Comparison of ENCODE assay signal across 31 cellular contexts in genomic region chr2:36540986-36541750, GRCh38. TPM values are rescaled to one million over a fixed set of nuclear protein-coding genes. Genes with fewer than 3 reads are reported as not detected.
DNase-seq lines count a peak whose midpoint lies in the region; ATAC-seq, FAIRE-seq and TF ChIP-seq lines count a peak whose summit lies in the region.
"Had no signal": no experiment of that assay in that cellular context is flagged by ENCODE, and none has a peak within 500 bp of the region (broad histone marks: within the 10 kb centered on the region; RNA-seq: fewer than 3 reads in every experiment).

No MANE protein-coding gene starts in this region.

- H3K27ac ChIP-seq in HepG2 (ENCODE audit: extremely low read length, insufficient read depth, low read length) (no peak overlapping the region), right lobe of liver (peak overlapping the region in 1 of 3 donors; percentile 29), psoas muscle (peak overlapping the region; percentile 50), uterus (peak overlapping the region; percentile 0 to 36), lower lobe of right lung (no peak overlapping the region), RWPE1 (no peak overlapping the region)
- H3K27ac ChIP-seq: body of pancreas, HL-60, prostate gland, SK-N-MC had no signal

- no peaks in the 10 kb centered on the region for H3K27me3 Mint-ChIP-seq in dendritic cell treated with granulocyte-macrophage colony-stimulating factor and Interleukin-4, amounts not matched to agents 40 ng/mL and 50 ng/mL, for 4 days
- H3K27me3 Mint-ChIP-seq: activated B cell treated with CpG ODN at 0.5 μM for 24 hours; stimulated activated naive B cell treated with anti-CD40 and anti-IgM and Interleukin-4, amounts not matched to agents 10 μg/mL and 1 μg/mL and 100 μg/mL, for 72 hours had no signal

- intact Hi-C loops in HepG2 (cut with micrococcal nuclease; ENCODE audit: unreplicated experiment) (no loop called here), right lobe of liver (cut with DNase I) (no loop called here), psoas muscle (cut with DNase I) (no loop called here), uterus (cut with DNase I; ENCODE audit: low total_unique reads) (no loop called here), lower lobe of right lung (cut with DNase I) (no loop called here)
- intact Hi-C loops in dendritic cell treated with granulocyte-macrophage colony-stimulating factor and Interleukin-4, amounts not matched to agents 40 ng/mL and 50 ng/mL, for 4 days (cut with micrococcal nuclease): no loop called here

- no peak overlapping the region for H3K4me2 ChIP-seq in HepG2 (ENCODE audit: low read depth, low read length)

- peak overlapping the region; percentile 41 for H3K27ac Mint-ChIP-seq in dendritic cell treated with granulocyte-macrophage colony-stimulating factor and Interleukin-4, amounts not matched to agents 40 ng/mL and 50 ng/mL, for 4 days
- H3K27ac Mint-ChIP-seq: activated B cell treated with CpG ODN at 0.5 μM for 24 hours; stimulated activated naive B cell treated with anti-CD40 and anti-IgM and Interleukin-4, amounts not matched to agents 10 μg/mL and 1 μg/mL and 100 μg/mL, for 72 hours; T-helper 1 cell treated with Interleukin-12 subunit alpha and Interleukin-12 subunit beta and Interleukin-4 antibody, amounts not matched to agents 30 μg/mL and 1 μg/mL, for 36 hours had no signal

- BruUV-seq in HepG2 (replicated peaks; lab: Mats Ljungman, UMichigan): no TSS peak

- H4K20me1 ChIP-seq in HepG2 (ENCODE audit: insufficient read depth, low read length): no peaks in the 10 kb centered on the region

- CTCF ChIA-PET in HepG2 (lab: Yijun Ruan, JAX; ENCODE audit: low intra/inter-chr PET ratio, low total read pairs) (no interaction called here), RWPE1 (lab: Yijun Ruan, JAX) (interaction anchor here (0.6 kb wide), 1 partner anchor 1324 kb away, joined by 5 read pairs; no protein-coding TSS in a partner anchor)

- DNase-seq in HepG2 (ENCODE audit: low spot score): no peak
- no peak for DNase-seq in right lobe of liver
- no peak for DNase-seq in psoas muscle
- no peak for DNase-seq in uterus
- no peak for DNase-seq in lower lobe of right lung
- DNase-seq in activated CD4-positive, CD25-positive, alpha-beta regulatory T cell (lab: John Stamatoyannopoulos, UW): no peak
- DNase-seq in RWPE1 (ENCODE audit: low spot score): no peak
- DNase-seq: ACHN; activated B cell treated with CpG ODN at 0.5 μM for 24 hours; activated CD4-positive, alpha-beta T cell treated with anti-CD3 and anti-CD28 coated beads, Interleukin-2, amount 50 U/mL, for 4 hours; activated naive CD4-positive, alpha-beta T cell treated with Interleukin-2 at 50 U/mL for 16 hours; activated T-cell treated with anti-CD3 and anti-CD28 coated beads, Interleukin-2, amount 50 U/mL, for 48 hours; body of pancreas; CD8-positive, alpha-beta memory T cell; cerebellar nuclear complex; glutamatergic neuron; H9; Karpas-422; left ventricle myocardium superior; NCI-H1417; NCI-H2029; NCI-H510A treated with DMSO at 0.1 percent for 48 hours; OCI-M1; stimulated activated naive B cell treated with anti-CD40 and anti-IgM and Interleukin-4, amounts not matched to agents 10 μg/mL and 1 μg/mL and 100 μg/mL, for 72 hours had no signal

- no peaks in the 10 kb centered on the region for H3K9me3 Mint-ChIP-seq in dendritic cell treated with granulocyte-macrophage colony-stimulating factor and Interleukin-4, amounts not matched to agents 40 ng/mL and 50 ng/mL, for 4 days
- H3K9me3 Mint-ChIP-seq: activated B cell treated with CpG ODN at 0.5 μM for 24 hours; CD8-positive, alpha-beta memory T cell; H9; mesothelial cell of epicardium; stimulated activated naive B cell treated with anti-CD40 and anti-IgM and Interleukin-4, amounts not matched to agents 10 μg/mL and 1 μg/mL and 100 μg/mL, for 72 hours; T-helper 1 cell treated with Interleukin-12 subunit alpha and Interleukin-12 subunit beta and Interleukin-4 antibody, amounts not matched to agents 30 μg/mL and 1 μg/mL, for 36 hours had no signal

- H3K27me3 ChIP-seq in HepG2 (ENCODE audit: control insufficient read depth in 1 of 2, insufficient read depth in 2 of 2, low read length in 2 of 2): no peaks in the 10 kb centered on the region
- H3K27me3 ChIP-seq in right lobe of liver: no peaks in the 10 kb centered on the region
- no peaks in the 10 kb centered on the region for H3K27me3 ChIP-seq in psoas muscle (ENCODE audit: insufficient read depth in 3 of 3, low read length in 2 of 3)
- no peaks in the 10 kb centered on the region for H3K27me3 ChIP-seq in uterus
- H3K27me3 ChIP-seq in lower lobe of right lung (ENCODE audit: low read depth): no peaks in the 10 kb centered on the region
- H3K27me3 ChIP-seq: body of pancreas had no signal

- H3K4me3 ChIP-seq in HepG2 (replicated peaks in 1 of 3; ENCODE audit: insufficient read depth in 1 of 3, low read depth in 2 of 3, low read length in 3 of 3) (no peak overlapping the region), right lobe of liver (no peak overlapping the region), psoas muscle (no peak overlapping the region), uterus (no peak overlapping the region), lower lobe of right lung (no peak overlapping the region)
- H3K4me3 ChIP-seq: body of pancreas, prostate gland, SK-N-MC had no signal

- H3K36me3 ChIP-seq in HepG2 (replicated peaks in 1 of 2; ENCODE audit: control insufficient read depth in 1 of 2, insufficient read depth in 2 of 2, low read length in 2 of 2): peaks cover 30 to 83% of the 10 kb centered on the region in 2 experiments
- no peaks in the 10 kb centered on the region for H3K36me3 ChIP-seq in right lobe of liver
- peaks cover 5 to 86% of the 10 kb centered on the region in 2 donors for H3K36me3 ChIP-seq in psoas muscle (ENCODE audit: insufficient read depth in 1 of 2, low read depth in 1 of 2)
- no peaks in the 10 kb centered on the region for H3K36me3 ChIP-seq in uterus
- H3K36me3 ChIP-seq in lower lobe of right lung: peaks cover 87% of the 10 kb centered on the region
- H3K36me3 ChIP-seq: prostate gland had no signal

- in situ Hi-C loops in HepG2 (cut with HindIII; ENCODE audit: extremely low pct_ligation_motif_present, low pct_unique_long_range_greater_than_20kb): loop anchor here (10.0 kb wide), 1 partner anchor 124 kb away; no protein-coding TSS in a partner anchor

- TF ChIP-seq EP300 in HepG2 (IDR thresholded peaks at IDR 0.05; ENCODE audit: low read depth in 2 of 2, low read length in 2 of 2): no peak
- TF ChIP-seq EP300 in HepG2 (CRISPR knock-in tag; IDR thresholded peaks at IDR 0.05; ENCODE audit: borderline replicate concordance): no peak

- ATAC-seq in HepG2 (no peak), right lobe of liver (no peak), psoas muscle (peak in 1 of 4 donors; percentile 1), lower lobe of right lung (no peak)
- ATAC-seq: body of pancreas; stimulated activated naive B cell treated with anti-CD40 and anti-IgM and Interleukin-4, amounts not matched to agents 10 μg/mL and 1 μg/mL and 100 μg/mL, for 72 hours had no signal

- FAIRE-seq in HepG2 (lab: Jason Lieb, UNC): peak; percentile 12
- FAIRE-seq: islet of Langerhans had no signal

- H3K36me3 Mint-ChIP-seq in dendritic cell treated with granulocyte-macrophage colony-stimulating factor and Interleukin-4, amounts not matched to agents 40 ng/mL and 50 ng/mL, for 4 days (ENCODE audit: low read depth): peaks cover 8% of the 10 kb centered on the region

- no peak for TF ChIP-seq RAD21 in HepG2 (CRISPR knock-in tag; IDR thresholded peaks at IDR 0.05)

- H3K79me2 ChIP-seq in HepG2 (ENCODE audit: insufficient read depth, low read length): no peaks in the 10 kb centered on the region

- H3K9me3 ChIP-seq in HepG2 (ENCODE audit: low read length) (no peaks in the 10 kb centered on the region), right lobe of liver (no peaks in the 10 kb centered on the region), psoas muscle (no peaks in the 10 kb centered on the region), uterus (no peaks in the 10 kb centered on the region), lower lobe of right lung (no peaks in the 10 kb centered on the region)
- H3K9me3 ChIP-seq: body of pancreas, prostate gland had no signal

- H3K4me1 ChIP-seq in HepG2 (ENCODE audit: insufficient read depth, low read length): no peaks in the 10 kb centered on the region
- H3K4me1 ChIP-seq in right lobe of liver: no peaks in the 10 kb centered on the region
- no peaks in the 10 kb centered on the region for H3K4me1 ChIP-seq in psoas muscle
- no peaks in the 10 kb centered on the region for H3K4me1 ChIP-seq in uterus
- H3K4me1 ChIP-seq in lower lobe of right lung: no peaks in the 10 kb centered on the region
- H3K4me1 ChIP-seq: body of pancreas, prostate gland had no signal

- TF ChIP-seq POLR2A in HepG2 (IDR thresholded peaks at IDR 0.05; ENCODE audit: insufficient read depth in 1 of 2, low read depth in 2 of 2, low read length in 2 of 2) (no peak), right lobe of liver (IDR thresholded peaks at IDR 0.05) (no peak), uterus (IDR thresholded peaks at IDR 0.05) (no peak)

- no peak overlapping the region for H3K4me3 Mint-ChIP-seq in dendritic cell treated with granulocyte-macrophage colony-stimulating factor and Interleukin-4, amounts not matched to agents 40 ng/mL and 50 ng/mL, for 4 days
- H3K4me3 Mint-ChIP-seq: activated B cell treated with CpG ODN at 0.5 μM for 24 hours; CD8-positive, alpha-beta memory T cell; H9; mesothelial cell of epicardium; stimulated activated naive B cell treated with anti-CD40 and anti-IgM and Interleukin-4, amounts not matched to agents 10 μg/mL and 1 μg/mL and 100 μg/mL, for 72 hours; T-helper 1 cell treated with Interleukin-12 subunit alpha and Interleukin-12 subunit beta and Interleukin-4 antibody, amounts not matched to agents 30 μg/mL and 1 μg/mL, for 36 hours had no signal

- H3K9ac ChIP-seq in HepG2 (ENCODE audit: insufficient read depth, low read depth, low read length): no peak overlapping the region

- POLR2A ChIA-PET in HepG2 (lab: Yijun Ruan, JAX) (no interaction called here), RWPE1 (lab: Yijun Ruan, JAX; ENCODE audit: low non-redundant PET) (no interaction called here)

- TF ChIP-seq CTCF in HepG2 (CRISPR knock-in tag; IDR thresholded peaks at IDR 0.05) (no peak), right lobe of liver (IDR thresholded peaks at IDR 0.05) (no peak), psoas muscle (IDR thresholded peaks at IDR 0.05) (no peak), uterus (IDR thresholded peaks at IDR 0.05) (no peak), lower lobe of right lung (IDR thresholded peaks at IDR 0.05) (no peak), RWPE1 (conservative IDR thresholded peaks at IDR 0.05; ENCODE audit: low read depth) (no peak)

- WGBS in HepG2 (ENCODE audit: low lambda C conversion rate): 88% methylated on average over 11 of the region's 11 CpGs
- WGBS in right lobe of liver (ENCODE audit: insufficient coverage, low coverage, low lambda C conversion rate, missing lambda C conversion rate): 75% methylated on average over 10 of the region's 11 CpGs
- WGBS in psoas muscle, 3 donors: 77 to 80% (median 80%) methylated on average over 11 of the region's 11 CpGs

- no peak overlapping the region for H2AFZ ChIP-seq in HepG2 (ENCODE audit: low read length)

- H3K4me1 Mint-ChIP-seq in dendritic cell treated with granulocyte-macrophage colony-stimulating factor and Interleukin-4, amounts not matched to agents 40 ng/mL and 50 ng/mL, for 4 days (ENCODE audit: low read depth): peaks cover 23% of the 10 kb centered on the region
- H3K4me1 Mint-ChIP-seq: activated B cell treated with CpG ODN at 0.5 μM for 24 hours; CD8-positive, alpha-beta memory T cell; H9; stimulated activated naive B cell treated with anti-CD40 and anti-IgM and Interleukin-4, amounts not matched to agents 10 μg/mL and 1 μg/mL and 100 μg/mL, for 72 hours had no signal

RNA-seq across cellular contexts. Expression of gene FEZ2, which starts 56.8 kb away (rescaled TPM):
- total RNA-seq in HepG2 (2016; rRNA removed; fragmentation: Illumina TruSeq; extraction: Trizol) (59.1 and 59.3 TPM in 2 replicates), right lobe of liver (10 to 100 TPM; 11.1 to 22.2 (median 18.7) TPM), psoas muscle (100 to 1,000 TPM in 3 of 4 donors, 10 to 100 TPM in 1; 61.5 to 291 (median 181) TPM), uterus (10 to 100 TPM; 27.9 to 66.6 (median 39.7) TPM), lower lobe of right lung (44.0 TPM)
- 8.4 and 12.9 TPM in 2 replicates for total RNA-seq in HepG2 (2016; cell fraction: cytosol; rRNA removed; fragmentation: Illumina TruSeq; extraction: Trizol; ENCODE audit: low read depth)
- total RNA-seq in HepG2 (2016; cell fraction: insoluble cytoplasmic fraction; rRNA removed; fragmentation: Illumina TruSeq; extraction: Trizol): 54.2 and 72.2 TPM in 2 replicates
- total RNA-seq in HepG2 (2016; cell fraction: membrane; rRNA removed; fragmentation: Illumina TruSeq; extraction: Trizol): 24.4 TPM in 2 replicates
- total RNA-seq in HepG2 (2016; cell fraction: nucleus; rRNA removed; fragmentation: Illumina TruSeq; extraction: Trizol): 58.1 and 65.8 TPM in 2 replicates
- polyA plus RNA-seq in HepG2 (2011; rRNA removed) (30.0 and 42.5 TPM in 2 replicates), psoas muscle (100 to 1,000 TPM in 2 of 3 donors, 10 to 100 TPM in 1; 69.0 to 240 (median 151) TPM)
- polyA plus RNA-seq in HepG2 (2011; cell fraction: cytosol; rRNA removed): 14.6 and 23.9 TPM in 2 replicates
- 18.9 and 26.2 TPM in 2 replicates for polyA plus RNA-seq in HepG2 (2011; cell fraction: nucleus; rRNA removed)
- polyA plus RNA-seq in HepG2 (2012): 37.5 and 58.9 TPM in 2 replicates
- 8.4 and 9.6 TPM in 2 replicates for polyA plus RNA-seq in HepG2 (2016; cell fraction: cytosol; fragmentation: Illumina TruSeq; extraction: Trizol; ENCODE audit: low read depth)
- 57.2 and 67.4 TPM in 2 replicates for polyA plus RNA-seq in HepG2 (2016; cell fraction: insoluble cytoplasmic fraction; fragmentation: Illumina TruSeq; extraction: Trizol; ENCODE audit: low read depth)
- 16.7 and 18.6 TPM in 2 replicates for polyA plus RNA-seq in HepG2 (2016; cell fraction: membrane; fragmentation: Illumina TruSeq; extraction: Trizol; ENCODE audit: low read depth)
- polyA plus RNA-seq in HepG2 (2016; cell fraction: nucleus; fragmentation: Illumina TruSeq; extraction: Trizol; ENCODE audit: insufficient read depth, low read depth): 44.6 and 44.8 TPM in 2 replicates
- polyA minus RNA-seq in HepG2 (2011; rRNA and poly(A)+ RNA removed; ENCODE audit: low replicate concordance): 3.2 and 8.2 TPM in 2 replicates
- polyA minus RNA-seq in HepG2 (2011; cell fraction: cytosol; rRNA and poly(A)+ RNA removed): 18.1 and 22.6 TPM in 2 replicates
- 116 and 120 TPM in 2 replicates for polyA minus RNA-seq in HepG2 (2011; cell fraction: nucleus; rRNA and poly(A)+ RNA removed)

Comparison
In these comparisons a context has a peak if more than half of its experiments do, and no peak if none do; other contexts are left out.
1. H3K27ac ChIP-seq: peak in psoas muscle (single experiment) and uterus (2 of 2); none in HepG2 (single experiment), lower lobe of right lung (single experiment) and RWPE1 (single experiment).